In the genomic region with DNA sequence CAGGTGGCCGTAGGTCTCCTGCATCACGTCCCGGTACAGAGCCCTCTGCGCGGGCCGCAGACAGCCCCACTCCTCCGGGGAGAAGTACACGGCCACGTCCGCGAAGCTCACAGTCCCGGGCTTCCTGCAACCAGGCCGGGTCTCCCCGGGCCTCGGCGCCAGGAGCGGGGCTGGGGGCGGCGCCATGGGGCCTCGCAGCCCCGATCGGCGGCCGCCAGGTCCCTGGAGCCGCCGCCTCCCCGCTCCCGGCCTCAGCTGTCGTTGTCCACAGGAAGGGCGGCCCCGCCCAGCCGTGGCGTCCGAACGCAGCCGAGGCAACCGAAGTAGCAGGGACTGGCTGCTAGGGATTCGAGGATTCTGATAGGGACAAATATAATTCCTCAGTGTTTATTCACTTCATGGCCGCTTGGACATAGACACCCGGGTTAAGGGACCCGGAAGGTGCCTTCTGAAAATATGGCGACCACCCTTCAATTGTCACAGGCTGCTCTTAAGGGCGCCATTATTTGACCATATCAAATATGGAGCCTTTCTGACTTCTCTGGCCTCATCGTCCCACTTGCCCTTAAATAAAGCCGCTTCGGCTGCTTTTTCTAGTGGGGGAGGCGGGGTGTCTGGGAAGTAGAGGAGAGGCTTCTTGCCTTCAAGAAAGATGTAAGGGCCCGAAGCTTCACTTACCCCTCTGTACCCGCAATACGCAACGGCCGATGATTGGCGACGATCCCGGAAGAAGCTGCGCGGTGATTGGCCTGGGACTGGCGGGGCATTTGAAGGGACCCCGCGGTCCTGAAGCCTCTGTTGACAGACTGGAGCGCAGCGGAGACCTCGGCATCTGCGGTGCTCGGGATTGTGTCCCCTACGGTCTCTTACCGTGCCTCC, we compare ENCODE assay signal across 8 cellular contexts. TPM values are rescaled to one million over a fixed set of nuclear protein-coding genes. Genes with fewer than 3 reads are reported as not detected.
DNase-seq lines count a peak whose midpoint lies in the region; ATAC-seq and TF ChIP-seq lines count a peak whose summit lies in the region.

A gene (minus strand): TSS at position 271 of the 879 bp plus-strand sequence. CDS start 85 bp downstream, at position 186.

- no peaks in the 10 kb centered on the region for H3K9me3 Mint-ChIP-seq in naive thymus-derived CD4-positive, alpha-beta T cell
- H3K9me3 Mint-ChIP-seq in stimulated activated naive B cell treated with anti-CD40 and anti-IgM and Interleukin-4, amounts not matched to agents 10 μg/mL and 1 μg/mL and 100 μg/mL, for 72 hours, result no peaks in the 10 kb centered on the region

- no peaks in the 10 kb centered on the region for H3K27me3 Mint-ChIP-seq in naive thymus-derived CD4-positive, alpha-beta T cell
- no peaks in the 10 kb centered on the region for H3K27me3 Mint-ChIP-seq in stimulated activated naive B cell treated with anti-CD40 and anti-IgM and Interleukin-4, amounts not matched to agents 10 μg/mL and 1 μg/mL and 100 μg/mL, for 72 hours

- peak within 1 kb of the TSS; percentile 54 to 78 (median 71) for H3K4me3 ChIP-seq in fibroblast of lung (replicated peaks in 1 of 4; ENCODE audit: control extremely low read depth in 1 of 4, insufficient read depth in 1 of 4, low read depth in 3 of 4, low read length in 4 of 4)
- H3K4me3 ChIP-seq in naive thymus-derived CD4-positive, alpha-beta T cell (ENCODE audit: low read length), result peak within 1 kb of the TSS; percentile 88

- H3K9me3 ChIP-seq in fibroblast of lung (ENCODE audit: control insufficient read depth, insufficient read depth, low read depth, low read length), result no peaks in the 10 kb centered on the region
- no peaks in the 10 kb centered on the region for H3K9me3 ChIP-seq in naive thymus-derived CD4-positive, alpha-beta T cell (ENCODE audit: control insufficient read depth in 2 of 3, low read length in 3 of 3)

- POLR2A ChIA-PET in naive thymus-derived CD4-positive, alpha-beta T cell (lab: Charles Lee), result interaction anchor here (0.6 to 3.7 kb wide), 38 partner anchors 10 to 622 kb away, joined by 3 to 149 read pairs (median 4); a partner anchor contains a TSS

- H3K27ac ChIP-seq in fibroblast of lung (ENCODE audit: insufficient read depth, low read length), result peak within 1 kb of the TSS; percentile 69
- H3K27ac ChIP-seq in naive thymus-derived CD4-positive, alpha-beta T cell (ENCODE audit: low read depth, low read length), result peak within 1 kb of the TSS; percentile 94

- peak within 1 kb of the TSS; percentile 92 to 98 (median 95) for H3K27ac Mint-ChIP-seq in naive thymus-derived CD4-positive, alpha-beta T cell
- peak within 1 kb of the TSS; percentile 97 for H3K27ac Mint-ChIP-seq in stimulated activated naive B cell treated with anti-CD40 and anti-IgM and Interleukin-4, amounts not matched to agents 10 μg/mL and 1 μg/mL and 100 μg/mL, for 72 hours

- peak; percentile 75 for ATAC-seq in GM21786 (IDR thresholded peaks at IDR 0.05; ENCODE audit: unreplicated experiment)
- peak; percentile 89 for ATAC-seq in naive thymus-derived CD4-positive, alpha-beta T cell
- ATAC-seq in stimulated activated naive B cell treated with anti-CD40 and anti-IgM and Interleukin-4, amounts not matched to agents 10 μg/mL and 1 μg/mL and 100 μg/mL, for 72 hours (replicated peaks), result peak; percentile 87 to 91

- H3K79me2 ChIP-seq in fibroblast of lung (ENCODE audit: control insufficient read depth, insufficient read depth, low read length), result no peaks in the 10 kb centered on the region

- no peaks in the 10 kb centered on the region for H3K27me3 ChIP-seq in fibroblast of lung (ENCODE audit: control insufficient read depth, insufficient read depth, low read length)
- no peaks in the 10 kb centered on the region for H3K27me3 ChIP-seq in naive thymus-derived CD4-positive, alpha-beta T cell (ENCODE audit: control insufficient read depth in 2 of 2, insufficient read depth in 2 of 2, low read length in 2 of 2)

- H3K36me3 ChIP-seq in fibroblast of lung (ENCODE audit: control insufficient read depth, insufficient read depth, low read length), result no peaks in the 10 kb centered on the region
- no peaks in the 10 kb centered on the region for H3K36me3 ChIP-seq in naive thymus-derived CD4-positive, alpha-beta T cell (ENCODE audit: control insufficient read depth in 2 of 3, insufficient read depth in 3 of 3, low read length in 3 of 3)

- CTCF ChIA-PET in naive thymus-derived CD4-positive, alpha-beta T cell (lab: Charles Lee), result interaction anchor here (0.8 to 2.1 kb wide), 7 partner anchors 10 to 142 kb away, joined by 3 to 11 read pairs (median 5); a partner anchor contains a TSS

- H3K4me1 ChIP-seq in fibroblast of lung (ENCODE audit: control insufficient read depth, extremely low read depth, insufficient read depth, low read length), result peaks cover 3% of the 10 kb centered on the region
- peaks cover 36 to 38% of the 10 kb centered on the region in 2 donors for H3K4me1 ChIP-seq in naive thymus-derived CD4-positive, alpha-beta T cell (ENCODE audit: control insufficient read depth in 2 of 2, insufficient read depth in 2 of 2, low read length in 2 of 2)

- intact Hi-C loops in naive thymus-derived CD4-positive, alpha-beta T cell (cut with micrococcal nuclease), result loop anchor here (1.0 to 2.0 kb wide), 13 partner anchors 13 to 386 kb away; a partner anchor contains a TSS

- DNase-seq in DMS79 (lab: John Stamatoyannopoulos, UW), result peak; percentile 99
- peak; percentile 89 to 90 for DNase-seq in Kasumi-1 (lab: John Stamatoyannopoulos, UW)
- peak; percentile 95 for DNase-seq in RPMI7951 (ENCODE audit: low read depth)
- DNase-seq in activated T-helper 1 cell treated with anti-CD3 and anti-CD28 coated beads, Interleukin-2, amount 50 U/mL, for 16 hours (ENCODE audit: low read depth in 1 of 2, low spot score in 1 of 2), result peak; percentile 87 to 88
- peak; percentile 98 to 99 for DNase-seq in fibroblast of lung (ENCODE audit: low read depth in 2 of 2)
- peak; percentile 74 to 99 (median 97) for DNase-seq in naive thymus-derived CD4-positive, alpha-beta T cell
- DNase-seq in stimulated activated naive B cell treated with anti-CD40 and anti-IgM and Interleukin-4, amounts not matched to agents 10 μg/mL and 1 μg/mL and 100 μg/mL, for 72 hours, result peak; percentile 92

- peak within 1 kb of the TSS; percentile 70 for H2AFZ ChIP-seq in fibroblast of lung (ENCODE audit: low read length)

- H3K36me3 Mint-ChIP-seq in naive thymus-derived CD4-positive, alpha-beta T cell, result peaks cover 0 to 9% (median 0%) of the 10 kb centered on the region in 5 donors
- peaks cover 0 to 4% of the 10 kb centered on the region in 2 donors for H3K36me3 Mint-ChIP-seq in stimulated activated naive B cell treated with anti-CD40 and anti-IgM and Interleukin-4, amounts not matched to agents 10 μg/mL and 1 μg/mL and 100 μg/mL, for 72 hours

- H3K4me1 Mint-ChIP-seq in naive thymus-derived CD4-positive, alpha-beta T cell, result peaks cover 20 to 54% (median 42%) of the 10 kb centered on the region in 7 donors
- H3K4me1 Mint-ChIP-seq in stimulated activated naive B cell treated with anti-CD40 and anti-IgM and Interleukin-4, amounts not matched to agents 10 μg/mL and 1 μg/mL and 100 μg/mL, for 72 hours, result peaks cover 23 to 33% of the 10 kb centered on the region in 2 donors

- no peaks in the 10 kb centered on the region for H4K20me1 ChIP-seq in fibroblast of lung (ENCODE audit: control insufficient read depth, extremely low read depth, insufficient read depth, low read length)

- H3K4me3 Mint-ChIP-seq in naive thymus-derived CD4-positive, alpha-beta T cell, result peak within 1 kb of the TSS; percentile 87 to 98 (median 90)
- peak within 1 kb of the TSS; percentile 90 to 96 for H3K4me3 Mint-ChIP-seq in stimulated activated naive B cell treated with anti-CD40 and anti-IgM and Interleukin-4, amounts not matched to agents 10 μg/mL and 1 μg/mL and 100 μg/mL, for 72 hours

- peak within 1 kb of the TSS; percentile 68 for H3K9ac ChIP-seq in fibroblast of lung (ENCODE audit: insufficient read depth, low read length)

- no peak for TF ChIP-seq CTCF in fibroblast of lung (conservative IDR thresholded peaks at IDR 0.05 in 1 of 2, IDR thresholded peaks at IDR 0.05 in 1 of 2; ENCODE audit: low read depth in 1 of 2, low read length in 2 of 2)

- peak within 1 kb of the TSS; percentile 98 for H3K4me2 ChIP-seq in fibroblast of lung (ENCODE audit: extremely low read depth, insufficient read depth, low read length)

RNA-seq across cellular contexts. Expression of the gene that starts here (rescaled TPM):
- total RNA-seq in RPMI7951 (2014; rRNA removed; shearing (Covaris generic)), result 6.4 and 6.7 TPM in 2 replicates
- total RNA-seq in fibroblast of lung, result 10.3 and 12.9 TPM in 2 replicates
- 3.0 and 3.1 TPM in 2 replicates for polyA plus RNA-seq in fibroblast of lung
- polyA plus RNA-seq in fibroblast of lung (2012), result 4.6 and 7.3 TPM in 2 replicates
- polyA minus RNA-seq in fibroblast of lung (ENCODE audit: low replicate concordance), result 0.86 and 2.0 TPM in 2 replicates
- 10 to 100 TPM in 4 of 5 experiments, 1 to 10 TPM in 1; 8.8 to 24.3 (median 16.3) TPM for total RNA-seq in naive thymus-derived CD4-positive, alpha-beta T cell
- polyA plus RNA-seq in naive thymus-derived CD4-positive, alpha-beta T cell, result 10 to 100 TPM; 29.7 to 33.2 TPM

Comparison
In these comparisons a context has a peak if more than half of its experiments do, and no peak if none do; other contexts are left out.
1. Peak in every context shown above with its lines: DNase-seq, ATAC-seq, H3K4me3 ChIP-seq and H3K27ac ChIP-seq.